1 cellular context compared by ENCODE assay signal in the genomic region with DNA sequence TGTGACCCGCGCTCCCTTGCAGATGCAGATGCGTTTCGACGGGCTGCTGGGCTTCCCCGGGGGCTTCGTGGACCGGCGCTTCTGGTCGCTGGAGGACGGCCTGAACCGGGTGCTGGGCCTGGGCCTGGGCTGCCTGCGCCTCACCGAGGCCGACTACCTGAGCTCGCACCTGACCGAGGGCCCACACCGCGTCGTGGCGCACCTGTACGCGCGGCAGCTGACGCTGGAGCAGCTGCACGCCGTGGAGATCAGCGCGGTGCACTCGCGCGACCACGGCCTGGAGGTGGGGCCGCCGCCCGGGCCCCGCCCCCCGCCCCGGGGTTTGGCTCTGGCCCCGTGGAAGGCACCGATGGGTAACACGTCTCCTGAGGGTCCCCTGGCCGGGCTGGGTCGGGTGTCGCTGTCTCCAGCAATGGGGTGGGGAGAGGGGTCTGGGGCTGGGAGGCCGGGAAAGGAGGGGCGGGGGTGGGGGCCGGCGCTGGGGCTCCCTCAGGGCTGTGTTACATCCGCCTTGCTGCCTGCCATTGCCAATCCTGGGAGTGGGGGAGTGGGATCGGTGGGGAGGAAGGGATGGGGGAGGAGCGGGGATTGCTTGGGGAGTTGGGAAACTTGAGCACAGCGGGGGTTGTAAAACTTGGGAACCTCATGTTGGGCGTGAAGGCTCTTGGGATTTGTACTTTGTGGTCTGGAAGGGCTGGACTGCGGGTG.
TF ChIP-seq lines count a peak whose summit lies in the region.

No MANE protein-coding gene starts in this region.

TF ChIP-seq in HEK293, 187 proteins besides CTCF, POLR2A, EP300 and RAD21 (continued from another document):
- TF ChIP-seq PATZ1 (tag by site-specific recombination; IDR thresholded peaks at IDR 0.05) (0 out of 2 replicates have a peak, but pooled peaks have one; percentile 30), ZNF398 (tag by site-specific recombination; IDR thresholded peaks at IDR 0.05) (peak; percentile 72), YY2 (tag by site-specific recombination; IDR thresholded peaks at IDR 0.05) (no peak), SCRT2 (tag by site-specific recombination; IDR thresholded peaks at IDR 0.05) (0 out of 2 replicates have a peak, but pooled peaks have one; percentile 16), ZIC2 (tag by site-specific recombination; IDR thresholded peaks at IDR 0.05) (0 out of 2 replicates have a peak, but pooled peaks have one; percentile 47), ZNF335 (tag by site-specific recombination; conservative IDR thresholded peaks at IDR 0.05) (no peak; the same call in none of the 2 replicates), ZNF521 (tag by site-specific recombination; IDR thresholded peaks at IDR 0.05) (no peak), ZNF707 (tag by site-specific recombination; IDR thresholded peaks at IDR 0.05) (no peak), ZNF776 (tag by site-specific recombination; IDR thresholded peaks at IDR 0.05; ENCODE audit: borderline replicate concordance) (no peak), KLF16 (tag by site-specific recombination; IDR thresholded peaks at IDR 0.05) (peak; percentile 53), ZNF747 (tag by site-specific recombination; IDR thresholded peaks at IDR 0.05) (no peak), YY1 (tag by site-specific recombination; IDR thresholded peaks at IDR 0.05) (no peak), GLIS1 (tag by site-specific recombination; IDR thresholded peaks at IDR 0.05) (no peak), ZBTB8A (tag by site-specific recombination; IDR thresholded peaks at IDR 0.05) (peak; percentile 37), ZNF114 (tag by site-specific recombination; IDR thresholded peaks at IDR 0.05) (no peak), ZNF148 (tag by site-specific recombination; IDR thresholded peaks at IDR 0.05; ENCODE audit: borderline replicate concordance) (no peak), HOXA7 (CRISPR knock-in tag; IDR thresholded peaks at IDR 0.05; ENCODE audit: borderline replicate concordance) (no peak), ZNF449 (tag by site-specific recombination; IDR thresholded peaks at IDR 0.05) (peak; percentile 48; the same call in 1 of the 2 replicates), ZNF311 (tag by site-specific recombination; IDR thresholded peaks at IDR 0.05; ENCODE audit: borderline replicate concordance) (no peak), ZNF23 (tag by site-specific recombination; IDR thresholded peaks at IDR 0.05; ENCODE audit: borderline replicate concordance) (no peak), ZNF248 (tag by site-specific recombination; IDR thresholded peaks at IDR 0.05) (no peak), ZNF112 (tag by site-specific recombination; IDR thresholded peaks at IDR 0.05) (no peak), HOXC10 (CRISPR knock-in tag; IDR thresholded peaks at IDR 0.05) (no peak), ZNF133 (tag by site-specific recombination; IDR thresholded peaks at IDR 0.05) (no peak; the same call in 1 of the 2 replicates), ZEB2 (tag by site-specific recombination; IDR thresholded peaks at IDR 0.05) (peak; percentile 30; the same call in 1 of the 2 replicates), ZNF341 (tag by site-specific recombination; IDR thresholded peaks at IDR 0.05; ENCODE audit: low read depth) (peak; percentile 22; the same call in 1 of the 2 replicates), SP3 (tag by site-specific recombination; IDR thresholded peaks at IDR 0.05) (peak; percentile 55), ZNF791 (tag by site-specific recombination; IDR thresholded peaks at IDR 0.05) (no peak), PBX3 (CRISPR knock-in tag; IDR thresholded peaks at IDR 0.05) (0 out of 2 replicates have a peak, but pooled peaks have one; percentile 9), ZNF37A (tag by site-specific recombination; IDR thresholded peaks at IDR 0.05) (no peak), ZNF555 (tag by site-specific recombination; conservative IDR thresholded peaks at IDR 0.05) (no peak), ZBTB49 (tag by site-specific recombination; IDR thresholded peaks at IDR 0.05; ENCODE audit: low read depth) (no peak), ZNF274 (IDR thresholded peaks at IDR 0.05; ENCODE audit: low read length) (no peak), ZNF274 (tag by site-specific recombination; IDR thresholded peaks at IDR 0.05; ENCODE audit: borderline replicate concordance) (no peak), ZNF571 (tag by site-specific recombination; IDR thresholded peaks at IDR 0.05) (no peak), ZNF354C (tag by site-specific recombination; IDR thresholded peaks at IDR 0.05; ENCODE audit: borderline replicate concordance, low read depth) (no peak), KLF9 (tag by site-specific recombination; IDR thresholded peaks at IDR 0.05; ENCODE audit: low read depth) (peak; percentile 85), ZNF394 (tag by site-specific recombination; IDR thresholded peaks at IDR 0.05; ENCODE audit: borderline replicate concordance) (peak; percentile 99), EGR2 (tag by site-specific recombination; IDR thresholded peaks at IDR 0.05; ENCODE audit: low read depth) (peak; percentile 49; the same call in 1 of the 2 replicates), ZNF514 (tag by site-specific recombination; IDR thresholded peaks at IDR 0.05) (no peak), ZNF433 (tag by site-specific recombination; IDR thresholded peaks at IDR 0.05; ENCODE audit: low read depth) (no peak), ZNF585B (tag by site-specific recombination; IDR thresholded peaks at IDR 0.05) (no peak), ZBTB48 (tag by site-specific recombination; IDR thresholded peaks at IDR 0.05) (0 out of 2 replicates have a peak, but pooled peaks have one; percentile 13), ZNF777 (tag by site-specific recombination; IDR thresholded peaks at IDR 0.05; ENCODE audit: borderline replicate concordance) (no peak), MEIS1 (CRISPR knock-in tag; IDR thresholded peaks at IDR 0.05; ENCODE audit: borderline replicate concordance) (no peak), ZNF501 (tag by site-specific recombination; IDR thresholded peaks at IDR 0.05) (no peak), ZSCAN16 (tag by site-specific recombination; IDR thresholded peaks at IDR 0.05) (no peak), ZNF658 (tag by site-specific recombination; IDR thresholded peaks at IDR 0.05) (no peak)
- TF ChIP-seq, protein P1, sequence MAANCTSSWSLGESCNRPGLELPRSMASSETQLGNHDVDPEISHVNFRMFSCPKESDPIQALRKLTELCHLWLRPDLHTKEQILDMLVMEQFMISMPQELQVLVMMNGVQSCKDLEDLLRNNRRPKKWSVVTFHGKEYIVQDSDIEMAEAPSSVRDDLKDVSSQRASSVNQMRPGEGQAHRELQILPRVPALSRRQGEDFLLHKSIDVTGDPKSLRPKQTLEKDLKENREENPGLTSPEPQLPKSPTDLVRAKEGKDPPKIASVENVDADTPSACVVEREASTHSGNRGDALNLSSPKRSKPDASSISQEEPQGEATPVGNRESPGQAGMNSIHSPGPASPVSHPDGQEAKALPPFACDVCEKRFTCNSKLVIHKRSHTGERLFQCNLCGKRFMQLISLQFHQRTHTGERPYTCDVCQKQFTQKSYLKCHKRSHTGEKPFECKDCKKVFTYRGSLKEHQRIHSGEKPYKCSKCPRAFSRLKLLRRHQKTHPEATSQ (tag by site-specific recombination; IDR thresholded peaks at IDR 0.05) = 0 out of 2 replicates have a peak, but pooled peaks have one; percentile 30
- TF ChIP-seq, protein P2, sequence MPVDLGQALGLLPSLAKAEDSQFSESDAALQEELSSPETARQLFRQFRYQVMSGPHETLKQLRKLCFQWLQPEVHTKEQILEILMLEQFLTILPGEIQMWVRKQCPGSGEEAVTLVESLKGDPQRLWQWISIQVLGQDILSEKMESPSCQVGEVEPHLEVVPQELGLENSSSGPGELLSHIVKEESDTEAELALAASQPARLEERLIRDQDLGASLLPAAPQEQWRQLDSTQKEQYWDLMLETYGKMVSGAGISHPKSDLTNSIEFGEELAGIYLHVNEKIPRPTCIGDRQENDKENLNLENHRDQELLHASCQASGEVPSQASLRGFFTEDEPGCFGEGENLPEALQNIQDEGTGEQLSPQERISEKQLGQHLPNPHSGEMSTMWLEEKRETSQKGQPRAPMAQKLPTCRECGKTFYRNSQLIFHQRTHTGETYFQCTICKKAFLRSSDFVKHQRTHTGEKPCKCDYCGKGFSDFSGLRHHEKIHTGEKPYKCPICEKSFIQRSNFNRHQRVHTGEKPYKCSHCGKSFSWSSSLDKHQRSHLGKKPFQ (tag by site-specific recombination; IDR thresholded peaks at IDR 0.05) = no peak
